8 cellular contexts compared by ENCODE assay signal in genomic region chr4:38805530-38806145, GRCh38. TPM values are rescaled to one million over a fixed set of nuclear protein-coding genes. Genes with fewer than 3 reads are reported as not detected.
DNase-seq lines count a peak whose midpoint lies in the region; ATAC-seq and TF ChIP-seq lines count a peak whose summit lies in the region.

No MANE protein-coding gene starts in this region.

- H4K20me1 ChIP-seq in DOHH2 (ENCODE audit: control insufficient read depth, insufficient read depth, low read depth, low read length) = no peaks in the 10 kb centered on the region

- CTCF ChIA-PET in activated CD4-positive, alpha-beta memory T cell treated with anti-CD3 and anti-CD28 coated beads for 36 hours (lab: Charles Lee) = interaction anchor here (1.0 to 3.7 kb wide), 6 partner anchors 24 to 394 kb away, joined by 3 to 43 read pairs (median 11); partner anchors contain the start of genes TLR10 and TLR6

- H3K79me2 ChIP-seq in DOHH2 (ENCODE audit: control insufficient read depth, low read length) = peaks cover 25% of the 10 kb centered on the region

- H3K4me3 ChIP-seq in DOHH2 (ENCODE audit: low read length) (peak overlapping the region; percentile 82), subcutaneous abdominal adipose tissue (ENCODE audit: low read depth in 1 of 5, low read length in 5 of 5) (peak overlapping the region in 4 of 5 donors; percentile 12 to 62 (median 30))

- H3K27ac ChIP-seq in DOHH2 (ENCODE audit: low read depth, low read length) (peak overlapping the region; percentile 94), subcutaneous abdominal adipose tissue (ENCODE audit: low read depth, low read length) (peak overlapping the region; percentile 55)

- DNase-seq in activated CD4-positive, alpha-beta memory T cell treated with anti-CD3 and anti-CD28 coated beads for 36 hours = peak; percentile 50
- DNase-seq in hippocampal formation (lab: John Stamatoyannopoulos, UW) (peak; percentile 7 to 46), dedifferentiated amniotic fluid mesenchymal stem cell (ENCODE audit: extremely low spot score) (no peak), omental fat pad (ENCODE audit: low spot score) (no peak)

- no peak for TF ChIP-seq CTCF in DOHH2 (IDR thresholded peaks at IDR 0.05; ENCODE audit: low read depth, low read length, poor library complexity, severe bottlenecking)
- TF ChIP-seq CTCF in omental fat pad (IDR thresholded peaks at IDR 0.05) = no peak

- peaks cover 22% of the 10 kb centered on the region for H3K9me3 Mint-ChIP-seq in activated CD4-positive, alpha-beta memory T cell treated with anti-CD3 and anti-CD28 coated beads for 36 hours

- H3K4me1 Mint-ChIP-seq in activated CD4-positive, alpha-beta memory T cell treated with anti-CD3 and anti-CD28 coated beads for 36 hours (ENCODE audit: low read depth) = peaks cover 35% of the 10 kb centered on the region

- H3K4me3 Mint-ChIP-seq in activated CD4-positive, alpha-beta memory T cell treated with anti-CD3 and anti-CD28 coated beads for 36 hours = peak overlapping the region; percentile 76

- peaks cover 24% of the 10 kb centered on the region for H3F3A ChIP-seq in DOHH2 (ENCODE audit: control insufficient read depth, insufficient read depth)

- peak overlapping the region in 2 of 5 donors; percentile 32 to 63 for H3K9ac ChIP-seq in subcutaneous abdominal adipose tissue (ENCODE audit: low read length in 5 of 5)

- H3K9me2 ChIP-seq in DOHH2 (replicated peaks; ENCODE audit: control insufficient read depth, low read length) = no peaks in the 10 kb centered on the region

- POLR2A ChIA-PET in activated CD4-positive, alpha-beta memory T cell treated with anti-CD3 and anti-CD28 coated beads for 36 hours (lab: Charles Lee) = interaction anchor here (1.2 kb wide), 1 partner anchor 50 kb away, joined by 3 read pairs; no protein-coding TSS in a partner anchor

- intact Hi-C loops in activated CD4-positive, alpha-beta memory T cell treated with anti-CD3 and anti-CD28 coated beads for 36 hours (cut with micrococcal nuclease) = loop anchor here (1.0 to 10.0 kb wide), 4 partner anchors 23 to 499 kb away; partner anchors contain the start of gene TLR10

- peaks cover 36% of the 10 kb centered on the region for H3K4me1 ChIP-seq in DOHH2 (ENCODE audit: control insufficient read depth, low read length)
- H3K4me1 ChIP-seq in subcutaneous abdominal adipose tissue (ENCODE audit: control insufficient read depth in 5 of 5, insufficient read depth in 5 of 5, low read length in 5 of 5) = peaks cover 0 to 26% (median 19%) of the 10 kb centered on the region in 5 donors

- no peaks in the 10 kb centered on the region for H3K27me3 Mint-ChIP-seq in activated CD4-positive, alpha-beta memory T cell treated with anti-CD3 and anti-CD28 coated beads for 36 hours

- peak overlapping the region; percentile 91 for H3K27ac Mint-ChIP-seq in activated CD4-positive, alpha-beta memory T cell treated with anti-CD3 and anti-CD28 coated beads for 36 hours

- H3K4me2 ChIP-seq in DOHH2 (ENCODE audit: low read length) = peak overlapping the region; percentile 95

- H3K27me3 ChIP-seq in DOHH2 (ENCODE audit: control insufficient read depth, low read length) = no peaks in the 10 kb centered on the region
- no peaks in the 10 kb centered on the region for H3K27me3 ChIP-seq in subcutaneous abdominal adipose tissue (ENCODE audit: control insufficient read depth in 5 of 5, insufficient read depth in 4 of 5, low read length in 5 of 5)

- H3K36me3 ChIP-seq in DOHH2 (ENCODE audit: control insufficient read depth, low read length) (peaks cover 36% of the 10 kb centered on the region), subcutaneous abdominal adipose tissue (ENCODE audit: control insufficient read depth in 5 of 5, insufficient read depth in 5 of 5, low read length in 5 of 5) (peaks cover 0 to 2% (median 0%) of the 10 kb centered on the region in 5 donors)

- peaks cover 15% of the 10 kb centered on the region for H3K9me3 ChIP-seq in DOHH2 (ENCODE audit: control insufficient read depth, insufficient read depth, low read length)
- peaks cover 0 to 4% (median 0%) of the 10 kb centered on the region in 5 donors for H3K9me3 ChIP-seq in subcutaneous abdominal adipose tissue (ENCODE audit: control insufficient read depth in 5 of 5, low read length in 5 of 5)

- H3K36me3 Mint-ChIP-seq in activated CD4-positive, alpha-beta memory T cell treated with anti-CD3 and anti-CD28 coated beads for 36 hours = peaks cover 25% of the 10 kb centered on the region

- peak; percentile 77 for ATAC-seq in GM19463 (IDR thresholded peaks at IDR 0.05; ENCODE audit: unreplicated experiment)
- ATAC-seq in HG03520 (IDR thresholded peaks at IDR 0.05; ENCODE audit: unreplicated experiment) = peak; percentile 80
- ATAC-seq in omental fat pad (ENCODE audit: low FRiP score) = no peak

RNA-seq across cellular contexts. Expression of gene TLR1, which starts 1.0 kb away (rescaled TPM):
- total RNA-seq in activated CD4-positive, alpha-beta memory T cell treated with anti-CD3 and anti-CD28 coated beads for 36 hours = 1 to 10 TPM; 1.5 to 1.8 TPM
- total RNA-seq in omental fat pad = 10 to 100 TPM; 17.0 to 35.8 (median 27.1) TPM

RNA-seq across cellular contexts. Expression of gene TLR10, which starts 22.8 kb away (rescaled TPM):
- total RNA-seq in activated CD4-positive, alpha-beta memory T cell treated with anti-CD3 and anti-CD28 coated beads for 36 hours = under 1 TPM in 1 of 2 experiments, not detected in 1; 0.05 TPM
- 1 to 10 TPM in 1 of 4 donors, under 1 TPM in 3; 0.12 to 2.5 (median 0.33) TPM for total RNA-seq in omental fat pad

RNA-seq across cellular contexts. Expression of gene TLR6, which starts 51.0 kb away (rescaled TPM):
- total RNA-seq in activated CD4-positive, alpha-beta memory T cell treated with anti-CD3 and anti-CD28 coated beads for 36 hours = 1 to 10 TPM; 1.4 to 2.2 TPM
- 1 to 10 TPM; 4.6 to 9.6 (median 7.1) TPM for total RNA-seq in omental fat pad

Comparison
In these comparisons a context has a peak if more than half of its experiments do, and no peak if none do; other contexts are left out.
1. DNase-seq: peak in activated CD4-positive, alpha-beta memory T cell treated with anti-CD3 and anti-CD28 coated beads for 36 hours (single experiment) and hippocampal formation (2 of 2); none in dedifferentiated amniotic fluid mesenchymal stem cell (single experiment) and omental fat pad (single experiment).
2. RNA of gene TLR1, which starts 1.0 kb away (total RNA-seq): 17.0 to 35.8 TPM in omental fat pad; 1.5 to 1.8 TPM in activated CD4-positive, alpha-beta memory T cell treated with anti-CD3 and anti-CD28 coated beads for 36 hours; every median in the first group is over 4 times any median in the second.